12 cellular contexts compared by ENCODE assay signal in the genomic region with DNA sequence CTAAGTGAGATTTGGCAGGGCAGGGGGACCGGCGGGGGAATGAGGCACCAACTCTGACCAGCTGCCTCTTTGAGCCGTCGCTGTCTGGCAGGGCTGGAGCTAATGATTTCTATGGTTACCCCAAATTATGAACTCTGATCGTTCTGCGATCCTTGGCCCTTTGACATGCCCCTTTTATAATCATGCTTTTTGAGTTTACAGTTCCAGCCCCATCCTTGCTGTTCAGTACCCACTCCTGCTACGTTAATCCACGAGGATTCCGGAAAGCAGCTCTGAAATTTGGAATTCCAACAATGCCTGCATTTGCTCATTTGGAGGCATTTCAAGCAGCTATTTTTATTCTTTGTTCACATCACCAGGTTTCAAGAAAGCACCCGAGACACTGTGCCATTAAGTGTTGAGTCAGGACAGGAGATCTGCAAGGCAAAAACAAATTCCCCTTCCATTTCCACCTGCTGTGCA. TPM values are rescaled to one million over a fixed set of nuclear protein-coding genes. Genes with fewer than 3 reads are reported as not detected.
DNase-seq lines count a peak whose midpoint lies in the region; ATAC-seq and TF ChIP-seq lines count a peak whose summit lies in the region.
"Had no signal": no experiment of that assay in that cellular context is flagged by ENCODE, and none has a peak within 500 bp of the region (broad histone marks: within the 10 kb centered on the region; RNA-seq: fewer than 3 reads in every experiment).

No MANE protein-coding gene starts in this region.

- H2AK5ac ChIP-seq in IMR-90 (ENCODE audit: low read depth, low read length), result no peak overlapping the region

- H4K5ac ChIP-seq in IMR-90 (ENCODE audit: low read depth, low read length), result no peak overlapping the region

- H4K20me1 ChIP-seq in IMR-90 (ENCODE audit: insufficient read depth, low read length) (no peaks in the 10 kb centered on the region), PC-9 (ENCODE audit: insufficient read depth) (no peaks in the 10 kb centered on the region)

- H2AFZ ChIP-seq in IMR-90 (replicated peaks; ENCODE audit: low read length, poor library complexity) (no peak overlapping the region), PC-9 (no peak overlapping the region)

- H3K4me2 ChIP-seq in IMR-90 (ENCODE audit: low read depth, low read length) (peak overlapping the region; percentile 11), PC-9 (no peak overlapping the region)

- H3K18ac ChIP-seq in IMR-90 (ENCODE audit: low read depth, low read length), result no peak overlapping the region

- H3K4me3 ChIP-seq in IMR-90 (ENCODE audit: insufficient read depth, low read depth, low read length), result no peak overlapping the region
- peak overlapping the region; percentile 18 for H3K4me3 ChIP-seq in coronary artery
- H3K4me3 ChIP-seq in muscle layer of duodenum (ENCODE audit: low read depth in 1 of 2, low read length in 2 of 2), result no peak overlapping the region
- H3K4me3 ChIP-seq in PC-9, result no peak overlapping the region
- no peak overlapping the region for H3K4me3 ChIP-seq in left ventricle myocardium inferior
- H3K4me3 ChIP-seq: lower lobe of right lung had no signal

- CTCF ChIA-PET in IMR-90 (lab: Yijun Ruan, JAX), result interaction anchor here (0.7 to 3.3 kb wide), 2 partner anchors 290 to 925 kb away, joined by 3 to 14 read pairs; no protein-coding TSS in a partner anchor
- CTCF ChIA-PET in PC-9 (lab: Charles Lee), result interaction anchor here (0.6 to 3.0 kb wide), 4 partner anchors 25 to 470 kb away, joined by 3 to 11 read pairs (median 3); no protein-coding TSS in a partner anchor

- H3K9me1 ChIP-seq in IMR-90 (ENCODE audit: insufficient read depth, low read length), result peaks cover 9% of the 10 kb centered on the region

- H3F3A ChIP-seq in PC-9 (ENCODE audit: insufficient read depth, low read depth), result peaks cover 3% of the 10 kb centered on the region; the same call in 1 of the 2 replicates

- H4K91ac ChIP-seq in IMR-90 (ENCODE audit: insufficient read depth, low read depth, low read length), result no peak overlapping the region

- 0 out of 2 replicates have a peak, but pooled peaks cover under 1% of the 10 kb centered on the region for H3K9me3 ChIP-seq in IMR-90 (ENCODE audit: control insufficient read depth, insufficient read depth, low read length)
- no peaks in the 10 kb centered on the region for H3K9me3 ChIP-seq in muscle layer of duodenum (ENCODE audit: control insufficient read depth in 1 of 2, low read length in 2 of 2)
- no peaks in the 10 kb centered on the region for H3K9me3 ChIP-seq in PC-9 (ENCODE audit: insufficient read depth, low read depth)
- H3K9me3 ChIP-seq in left ventricle myocardium inferior (replicated peaks), result no peaks in the 10 kb centered on the region
- H3K9me3 ChIP-seq: lower lobe of right lung had no signal

- ATAC-seq in IMR-90 (ENCODE audit: low read depth) (peak; percentile 53), GM21786 (IDR thresholded peaks at IDR 0.05; ENCODE audit: unreplicated experiment) (no peak)
- ATAC-seq: lower lobe of right lung had no signal

- no peak for TF ChIP-seq RAD21 in IMR-90 (IDR thresholded peaks at IDR 0.05; ENCODE audit: low read length)

- no peak overlapping the region for H3K27ac ChIP-seq in IMR-90 (ENCODE audit: insufficient read depth, low read length)
- peak overlapping the region; percentile 45 to 64 for H3K27ac ChIP-seq in coronary artery
- H3K27ac ChIP-seq in muscle layer of duodenum (ENCODE audit: low read length), result peak overlapping the region; percentile 68
- no peak overlapping the region for H3K27ac ChIP-seq in PC-9
- no peak overlapping the region for H3K27ac ChIP-seq in left ventricle myocardium inferior (replicated peaks)
- H3K27ac ChIP-seq: lower lobe of right lung had no signal

- H2AK9ac ChIP-seq in IMR-90 (replicated peaks; ENCODE audit: low read depth, low read length, poor library complexity), result no peak overlapping the region

- no peak for TF ChIP-seq POLR2A in IMR-90 (IDR thresholded peaks at IDR 0.05; ENCODE audit: low read depth, low read length)

- H3K56ac ChIP-seq in IMR-90 (ENCODE audit: extremely low read depth, insufficient read depth, low read length), result no peak overlapping the region

- 0 out of 2 replicates have a peak overlapping the region, but pooled peaks have one; percentile 35 for H3K14ac ChIP-seq in IMR-90 (replicated peaks; ENCODE audit: low read depth, low read length)

- in situ Hi-C loops in ACHN (cut with HindIII; ENCODE audit: low pct_ligation_motif_present, low pct_unique_long_range_greater_than_20kb, low sequenced_read_pairs) (loop anchor here (25.0 kb wide), 2 partner anchors 305 to 505 kb away; a partner anchor contains a TSS), IMR-90 (cut with MboI; ENCODE audit: low sequenced_read_pairs) (no loop called here)

- POLR2A ChIA-PET in IMR-90 (lab: Charles Lee; ENCODE audit: unreplicated experiment), result interaction anchor here (0.6 kb wide), 1 partner anchor 291 kb away, joined by 3 read pairs; no protein-coding TSS in a partner anchor
- POLR2A ChIA-PET in PC-9 (lab: Charles Lee; ENCODE audit: unreplicated experiment), result no interaction called here

- H3K4ac ChIP-seq in IMR-90 (ENCODE audit: low read depth, low read length), result peak overlapping the region; percentile 4; the same call in 1 of the 2 replicates

- H3K4me1 ChIP-seq in IMR-90 (ENCODE audit: control insufficient read depth, insufficient read depth, low read length) (peaks cover 4% of the 10 kb centered on the region), muscle layer of duodenum (ENCODE audit: control insufficient read depth in 1 of 2, insufficient read depth in 2 of 2, low read length in 2 of 2) (no peaks in the 10 kb centered on the region), PC-9 (replicated peaks; ENCODE audit: insufficient read depth) (no peaks in the 10 kb centered on the region), left ventricle myocardium inferior (no peaks in the 10 kb centered on the region)

- no peaks in the 10 kb centered on the region for H3K79me2 ChIP-seq in PC-9 (ENCODE audit: low read depth)

- no peak overlapping the region for H2BK15ac ChIP-seq in IMR-90 (ENCODE audit: low read depth, low read length)

- H4K8ac ChIP-seq in IMR-90 (ENCODE audit: low read depth in 2 of 2, low read length in 2 of 2), result no peak overlapping the region

- BruUV-seq in IMR-90 (replicated peaks; lab: Mats Ljungman, UMichigan) (no TSS peak), PC-9 (replicated peaks; lab: Mats Ljungman, UMichigan) (no TSS peak)

- no peak overlapping the region for H3K23ac ChIP-seq in IMR-90 (ENCODE audit: low read depth, low read length)

- dilution Hi-C loops in IMR-90 (cut with HindIII; ENCODE audit: low sequenced_read_pairs, unreplicated experiment), result no loop called here

- no peak for TF ChIP-seq CTCF in IMR-90 (conservative IDR thresholded peaks at IDR 0.05; ENCODE audit: low read depth, low read length)
- TF ChIP-seq CTCF in coronary artery (IDR thresholded peaks at IDR 0.05), result no peak
- TF ChIP-seq CTCF in PC-9 (conservative IDR thresholded peaks at IDR 0.05), result no peak
- TF ChIP-seq CTCF in left ventricle myocardium inferior (IDR thresholded peaks at IDR 0.05; ENCODE audit: borderline replicate concordance), result no peak

- H3K9ac ChIP-seq in IMR-90 (ENCODE audit: low read depth, low read length), result no peak overlapping the region

- no peak overlapping the region for H2BK5ac ChIP-seq in IMR-90 (ENCODE audit: low read depth, low read length, poor library complexity, severe bottlenecking)

- DNase-seq in ACHN, result peak; percentile 22
- peak; percentile 57 for DNase-seq in IMR-90
- DNase-seq in coronary artery (ENCODE audit: low spot score), result no peak
- DNase-seq in PC-9, result no peak
- DNase-seq in ureter (ENCODE audit: low spot score), result no peak
- no peak for DNase-seq in left ventricle myocardium inferior
- DNase-seq: activated T-cell treated with anti-CD3 and anti-CD28 coated beads, Interleukin-2, amount 50 U/mL, for 1 hour; lower lobe of right lung; nephron progenitor cell; stimulated activated CD4-positive, alpha-beta T cell treated with anti-CD3 and anti-CD28 coated beads, Interleukin-1b, Interleukin-23, amount 100 ng/mL, for 48 hours had no signal

- H3K9me2 ChIP-seq in PC-9 (ENCODE audit: insufficient read depth), result no peaks in the 10 kb centered on the region

- intact Hi-C loops in IMR-90 (cut with micrococcal nuclease), result loop anchor here (2.0 to 5.0 kb wide), 2 partner anchors 170 to 290 kb away; a partner anchor contains a TSS
- intact Hi-C loops in PC-9 (cut with micrococcal nuclease; ENCODE audit: unreplicated experiment), result no loop called here
- intact Hi-C loops in left ventricle myocardium inferior (cut with micrococcal nuclease), result no loop called here

- no peaks in the 10 kb centered on the region for H3K79me1 ChIP-seq in IMR-90 (ENCODE audit: low read depth in 1 of 2, low read length in 2 of 2)

- WGBS in IMR-90 (ENCODE audit: extremely low coverage in 2 of 2, insufficient read length in 1 of 2), 2 experiments, result 13% methylated on average over 6 of the region's 10 CpGs; no CpG with 5 or more reads in 1 of the 2 experiments

- H3K36me3 ChIP-seq in IMR-90 (ENCODE audit: control insufficient read depth, insufficient read depth, low read length) (0 out of 2 replicates have a peak, but pooled peaks cover 1% of the 10 kb centered on the region), muscle layer of duodenum (ENCODE audit: control insufficient read depth in 1 of 2, insufficient read depth in 2 of 2, low read length in 2 of 2) (no peaks in the 10 kb centered on the region), PC-9 (ENCODE audit: low read depth) (no peaks in the 10 kb centered on the region), left ventricle myocardium inferior (no peaks in the 10 kb centered on the region)
- H3K36me3 ChIP-seq: lower lobe of right lung had no signal

- no peaks in the 10 kb centered on the region for H3K27me3 ChIP-seq in IMR-90 (ENCODE audit: control insufficient read depth, insufficient read depth, low read length)
- no peaks in the 10 kb centered on the region for H3K27me3 ChIP-seq in muscle layer of duodenum (ENCODE audit: low read depth, low read length)
- no peaks in the 10 kb centered on the region for H3K27me3 ChIP-seq in PC-9 (ENCODE audit: insufficient read depth, low read depth)
- H3K27me3 ChIP-seq in left ventricle myocardium inferior (ENCODE audit: low read depth), result no peaks in the 10 kb centered on the region

- no peak overlapping the region for H2BK20ac ChIP-seq in IMR-90 (ENCODE audit: low read depth, low read length)

- no peak overlapping the region for H2BK120ac ChIP-seq in IMR-90 (ENCODE audit: low read depth, low read length)

TF ChIP-seq in IMR-90, 13 proteins besides CTCF, POLR2A, EP300 and RAD21:
- TF ChIP-seq FOS (IDR thresholded peaks at IDR 0.05; ENCODE audit: low read depth, low read length) (no peak), RFX5 (IDR thresholded peaks at IDR 0.05; ENCODE audit: low read depth, low read length) (no peak), BHLHE40 (IDR thresholded peaks at IDR 0.05; ENCODE audit: low read depth, low read length) (no peak), MXI1 (IDR thresholded peaks at IDR 0.05; ENCODE audit: borderline replicate concordance, low read depth, low read length) (no peak; the same call in 1 of the 2 replicates)

RNA-seq across cellular contexts. Expression of a gene that starts 54.7 kb away (rescaled TPM):
- total RNA-seq in IMR-90 (2012; rRNA removed) (21.3 and 37.5 TPM in 2 replicates), PC-9 (2021) (128 and 158 TPM in 2 replicates), ureter (81.0 TPM), left ventricle myocardium inferior (8.9 TPM)
- polyA plus RNA-seq in IMR-90 (2012; rRNA removed), result 18.2 and 24.9 TPM in 2 replicates
- 5.2 and 5.4 TPM in 2 replicates for polyA plus RNA-seq in IMR-90 (2012; cell fraction: cytosol; rRNA removed)
- 9.9 and 32.7 TPM in 2 replicates for polyA plus RNA-seq in IMR-90 (2012; cell fraction: nucleus; rRNA removed; ENCODE audit: low replicate concordance)

Comparison
In these comparisons a context has a peak if more than half of its experiments do, and no peak if none do; other contexts are left out.
1. DNase-seq: peak in ACHN (single experiment) and IMR-90 (single experiment); none in coronary artery (single experiment), PC-9 (0 of 2), ureter (single experiment) and left ventricle myocardium inferior (single experiment).
2. H3K27ac ChIP-seq: peak in coronary artery (2 of 2) and muscle layer of duodenum (single experiment); none in IMR-90 (single experiment), PC-9 (single experiment) and left ventricle myocardium inferior (single experiment).